In the genomic region with DNA sequence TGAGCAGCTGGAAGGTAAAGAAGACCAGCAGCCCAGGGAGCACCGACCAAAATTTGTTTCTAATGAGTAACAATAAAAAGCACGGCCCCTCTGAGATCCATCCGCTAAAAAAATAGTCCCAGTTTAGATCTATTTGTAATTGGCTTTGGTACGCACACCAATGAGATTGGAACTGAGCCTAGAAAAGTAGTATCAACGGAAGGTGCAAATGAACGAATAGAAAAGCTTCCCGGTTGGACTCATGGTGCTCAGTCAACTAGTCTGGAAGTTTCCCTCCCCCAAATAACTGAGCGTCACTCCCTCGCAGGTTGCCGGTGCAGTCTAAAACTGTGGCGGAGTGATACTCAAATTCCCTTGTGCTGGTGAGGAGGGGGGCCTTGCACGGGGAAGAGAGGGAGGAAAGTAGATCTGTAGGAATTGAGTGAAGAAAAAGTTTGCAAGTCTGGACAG, we compare ENCODE assay signal across 8 cellular contexts. TPM values are rescaled to one million over a fixed set of nuclear protein-coding genes. Genes with fewer than 3 reads are reported as not detected.
DNase-seq lines count a peak whose midpoint lies in the region; FAIRE-seq and TF ChIP-seq lines count a peak whose summit lies in the region.

A gene (plus strand): TSS at position 405 of the 450 bp plus-strand sequence. CDS start 288 bp downstream, outside the sequence.

- H3K4me1 ChIP-seq in SJCRH30 (no peaks in the 10 kb centered on the region), tibial artery (peaks cover 0 to 4% (median 0%) of the 10 kb centered on the region in 4 donors)

- H3K9me3 ChIP-seq in SJCRH30 (replicated peaks) (no peaks in the 10 kb centered on the region), tibial artery (peaks cover 0 to 4% (median 0%) of the 10 kb centered on the region in 3 donors)

- intact Hi-C loops in tibial artery (cut with DNase I; ENCODE audit: low total_unique reads) = no loop called here

- DNase-seq in AG09309 (ENCODE audit: low read depth) (no peak), HS-5 (ENCODE audit: low read depth) (peak; percentile 65), SJCRH30 (peak; percentile 24 to 51), epidermal melanocyte (ENCODE audit: insufficient read length, low spot score) (peak; percentile 30), lung microvascular endothelial cell (ENCODE audit: low read depth in 2 of 2) (peak; percentile 87 to 90), tibial artery (peak; percentile 26 to 80), GM19239 (ENCODE audit: insufficient read length, low spot score) (no peak)
- no peak for DNase-seq in activated CD4-positive, CD25-positive, alpha-beta regulatory T cell treated with anti-CD3 and anti-CD28 coated beads, Interleukin-2, amount 50 U/mL, for 72 hours

- H3K27ac ChIP-seq in SJCRH30 (peak within 1 kb of the TSS; percentile 27; the same call in 1 of the 2 replicates), tibial artery (peak within 1 kb of the TSS; percentile 79 to 83)

- TF ChIP-seq CTCF in AG09309 (IDR thresholded peaks at IDR 0.05; ENCODE audit: control insufficient read depth, insufficient read depth, low read depth, low read length, missing control alignments) (no peak), tibial artery (IDR thresholded peaks at IDR 0.05) (no peak)

- no peak for FAIRE-seq in GM19239 (lab: Jason Lieb, UNC)

- no peaks in the 10 kb centered on the region for H3K27me3 ChIP-seq in SJCRH30
- H3K27me3 ChIP-seq in tibial artery = no peaks in the 10 kb centered on the region

- H3K36me3 ChIP-seq in SJCRH30 (no peaks in the 10 kb centered on the region), tibial artery (no peaks in the 10 kb centered on the region)

- H3K4me3 ChIP-seq in AG09309 (ENCODE audit: control insufficient read depth, low read depth, low read length) = peak within 1 kb of the TSS; percentile 22
- peak within 1 kb of the TSS; percentile 48 for H3K4me3 ChIP-seq in SJCRH30
- H3K4me3 ChIP-seq in tibial artery = peak within 1 kb of the TSS; percentile 62

RNA-seq across cellular contexts. Expression of the gene that starts here (rescaled TPM):
- total RNA-seq in SJCRH30 (2014; rRNA removed; shearing (Covaris generic)) = 6.4 and 9.5 TPM in 2 replicates
- total RNA-seq in lung microvascular endothelial cell = 18.7 and 32.5 TPM in 2 replicates

Comparison
In these comparisons a context has a peak if more than half of its experiments do, and no peak if none do; other contexts are left out.
1. DNase-seq: peak in HS-5 (single experiment), SJCRH30 (2 of 2), epidermal melanocyte (single experiment), lung microvascular endothelial cell (2 of 2) and tibial artery (2 of 2); none in AG09309 (single experiment), GM19239 (single experiment) and activated CD4-positive, CD25-positive, alpha-beta regulatory T cell treated with anti-CD3 and anti-CD28 coated beads, Interleukin-2, amount 50 U/mL, for 72 hours (single experiment).
2. Peak in every context shown above with its lines, with median percentiles within 50 percentile points of each other: H3K4me3 ChIP-seq.